Comparison of ENCODE assay signal across 35 cellular contexts in the genomic region with DNA sequence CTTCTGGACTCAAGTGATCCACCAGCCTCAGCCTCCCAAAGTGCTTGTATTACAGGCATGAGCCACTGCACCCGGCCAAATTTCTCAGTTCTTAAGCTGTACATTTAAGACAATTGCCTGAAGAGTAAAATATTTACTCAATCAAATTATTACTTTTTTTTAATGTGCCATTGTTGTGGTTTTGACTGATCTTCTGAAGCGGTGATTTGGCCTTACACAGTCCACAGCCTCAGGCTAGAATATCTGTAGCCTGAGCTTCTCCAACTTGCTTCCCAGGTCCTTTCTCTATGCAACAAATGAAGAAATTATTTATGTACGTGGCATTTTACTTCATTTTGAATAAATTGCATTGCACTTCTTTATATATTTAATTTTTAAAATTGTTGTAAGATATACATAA.
"Had no signal": no experiment of that assay in that cellular context is flagged by ENCODE, and none has a peak within 500 bp of the region (broad histone marks: within the 10 kb centered on the region; RNA-seq: fewer than 3 reads in every experiment).

No MANE protein-coding gene starts in this region.

- H3K27ac ChIP-seq: brain microvascular endothelial cell, Peyer's patch, RWPE1, WERI-Rb-1 had no signal

- H3K4me1 ChIP-seq: Peyer's patch had no signal

- H3K9me3 ChIP-seq: MG63, Peyer's patch had no signal

- H3K4me3 ChIP-seq: K562, MG63, Peyer's patch had no signal

- H3K36me3 Mint-ChIP-seq: activated CD8-positive, alpha-beta memory T cell treated with anti-CD3 and anti-CD28 coated beads, Interleukin-2, amount 10 ng/mL, durations not matched to agents 7 days and 5 days; activated naive CD8-positive, alpha-beta T cell treated with anti-CD3 and anti-CD28 coated beads for 36 hours had no signal

- ATAC-seq: activated CD8-positive, alpha-beta memory T cell treated with anti-CD3 and anti-CD28 coated beads, Interleukin-2, amount 10 ng/mL, durations not matched to agents 7 days and 5 days; activated T-cell treated with anti-CD3 and anti-CD28 coated beads, Interleukin-2, amount 50 U/mL, for 72 hours; activated T-helper 17 cell treated with anti-CD3 and anti-CD28 coated beads, Interleukin-2, amount 50 U/mL, for 72 hours; K562 had no signal

- H3K27ac Mint-ChIP-seq: activated CD4-positive, alpha-beta memory T cell treated with anti-CD3 and anti-CD28 coated beads, Interleukin-2, amount 10 ng/mL, durations not matched to agents 7 days and 5 days; activated CD8-positive, alpha-beta memory T cell treated with anti-CD3 and anti-CD28 coated beads, Interleukin-2, amount 10 ng/mL, durations not matched to agents 7 days and 5 days; activated naive CD8-positive, alpha-beta T cell treated with anti-CD3 and anti-CD28 coated beads for 36 hours; activated T-cell treated with anti-CD3 and anti-CD28 coated beads, Interleukin-2, amount 50 U/mL, for 72 hours; activated T-helper 17 cell treated with anti-CD3 and anti-CD28 coated beads, Interleukin-2, amount 50 U/mL, for 72 hours had no signal

- H3K4me3 Mint-ChIP-seq: activated CD4-positive, alpha-beta memory T cell treated with anti-CD3 and anti-CD28 coated beads, Interleukin-2, amount 10 ng/mL, durations not matched to agents 7 days and 5 days; activated CD8-positive, alpha-beta memory T cell treated with anti-CD3 and anti-CD28 coated beads, Interleukin-2, amount 10 ng/mL, durations not matched to agents 7 days and 5 days; activated naive CD8-positive, alpha-beta T cell treated with anti-CD3 and anti-CD28 coated beads for 36 hours; activated T-cell treated with anti-CD3 and anti-CD28 coated beads, Interleukin-2, amount 50 U/mL, for 72 hours; activated T-helper 17 cell treated with anti-CD3 and anti-CD28 coated beads, Interleukin-2, amount 50 U/mL, for 72 hours had no signal

- H3K9me3 Mint-ChIP-seq: activated CD4-positive, alpha-beta memory T cell treated with anti-CD3 and anti-CD28 coated beads, Interleukin-2, amount 10 ng/mL, durations not matched to agents 7 days and 5 days; activated naive CD8-positive, alpha-beta T cell treated with anti-CD3 and anti-CD28 coated beads for 36 hours; activated T-cell treated with anti-CD3 and anti-CD28 coated beads, Interleukin-2, amount 50 U/mL, for 72 hours; activated T-helper 17 cell treated with anti-CD3 and anti-CD28 coated beads, Interleukin-2, amount 50 U/mL, for 72 hours had no signal

- H3K27me3 ChIP-seq: brain microvascular endothelial cell, MG63, Peyer's patch had no signal

- DNase-seq: activated CD4-positive, alpha-beta memory T cell treated with anti-CD3 and anti-CD28 coated beads, Interleukin-2, amount 10 ng/mL, durations not matched to agents 7 days and 5 days; activated CD4-positive, alpha-beta T cell treated with anti-CD3 and anti-CD28 coated beads for 1 hour; activated CD4-positive, alpha-beta T cell treated with anti-CD3 and anti-CD28 coated beads for 48 hours; activated CD4-positive, CD25-positive, alpha-beta regulatory T cell; activated CD8-positive, alpha-beta memory T cell treated with anti-CD3 and anti-CD28 coated beads for 24 hours; activated CD8-positive, alpha-beta memory T cell treated with anti-CD3 and anti-CD28 coated beads, Interleukin-2, amount 10 ng/mL, durations not matched to agents 7 days and 5 days; activated effector memory CD4-positive, alpha-beta T cell treated with anti-CD3 and anti-CD28 coated beads, Interleukin-2, amount 50 U/mL, for 16 hours; activated naive CD4-positive, alpha-beta T cell; activated naive CD4-positive, alpha-beta T cell treated with anti-CD3 and anti-CD28 coated beads, Interleukin-2, amount 50 U/mL, for 16 hours; activated naive CD8-positive, alpha-beta T cell treated with anti-CD3 and anti-CD28 coated beads for 36 hours; activated T-cell treated with anti-CD3 and anti-CD28 coated beads, Interleukin-2, amount 50 U/mL, for 1 hour; activated T-cell treated with anti-CD3 and anti-CD28 coated beads, Interleukin-2, amount 50 U/mL, for 72 hours; amniotic stem cell; aorta; brain microvascular endothelial cell; caudate nucleus; cerebellar nuclear complex; MG63; NCI-H1048; NCI-H1105 treated with DMSO at 0.1 percent for 48 hours; NCI-H1436; NCI-H1694; NCI-H2029; NCI-H345; NCI-H524 treated with DMSO at 0.1 percent for 48 hours; Peyer's patch; Right ventricle myocardium superior; SW 1271; T-helper 1 cell; T-helper 2 cell; T-helper 9 cell; WERI-Rb-1 had no signal

- H3K36me3 ChIP-seq: brain microvascular endothelial cell, MG63, Peyer's patch, WERI-Rb-1 had no signal

- H3K27me3 Mint-ChIP-seq: activated CD8-positive, alpha-beta memory T cell treated with anti-CD3 and anti-CD28 coated beads, Interleukin-2, amount 10 ng/mL, durations not matched to agents 7 days and 5 days; activated naive CD8-positive, alpha-beta T cell treated with anti-CD3 and anti-CD28 coated beads for 36 hours; activated T-helper 17 cell treated with anti-CD3 and anti-CD28 coated beads, Interleukin-2, amount 50 U/mL, for 72 hours had no signal
